ENCODE assay signal across 1 cellular context in the genomic region with DNA sequence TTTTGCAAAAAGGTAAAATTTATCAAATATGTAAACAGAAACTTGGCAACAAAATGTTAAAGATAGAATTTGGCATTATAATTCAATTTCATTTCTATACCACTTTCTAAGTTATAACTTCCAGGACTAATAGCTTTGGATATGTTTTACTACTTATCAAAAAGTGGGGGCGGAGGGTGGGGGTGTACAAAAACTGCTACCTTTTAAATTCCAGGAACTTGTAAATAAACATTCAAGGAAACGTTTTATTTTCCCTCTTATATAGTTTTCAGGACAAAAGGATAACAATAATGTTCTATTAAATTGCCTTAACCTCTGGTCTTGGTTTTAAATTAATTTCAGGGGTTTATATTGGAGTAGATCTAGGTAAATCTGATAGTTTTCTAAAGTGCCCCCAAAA.
TF ChIP-seq lines count a peak whose summit lies in the region.

No MANE protein-coding gene starts in this region.

TF ChIP-seq in SK-N-SH, 30 proteins besides CTCF, POLR2A, EP300 and RAD21:
- TF ChIP-seq ZBTB33 (IDR thresholded peaks at IDR 0.05; ENCODE audit: borderline replicate concordance, low read depth) (no peak), TEAD4 (IDR thresholded peaks at IDR 0.05; ENCODE audit: borderline replicate concordance, insufficient read depth) (no peak), CHD2 (IDR thresholded peaks at IDR 0.05; ENCODE audit: low read length, partially characterized antibody) (no peak), ELF1 (IDR thresholded peaks at IDR 0.05) (no peak), USF2 (IDR thresholded peaks at IDR 0.05; ENCODE audit: borderline replicate concordance, low read depth, low read length) (no peak), FOXM1 (IDR thresholded peaks at IDR 0.05; ENCODE audit: low read depth) (no peak), MAX (IDR thresholded peaks at IDR 0.05; ENCODE audit: low read depth) (no peak), NFIC (IDR thresholded peaks at IDR 0.05; ENCODE audit: borderline replicate concordance) (no peak), NRF1 (IDR thresholded peaks at IDR 0.05; ENCODE audit: low read depth, low read length) (no peak), MXI1 (IDR thresholded peaks at IDR 0.05; ENCODE audit: low read depth, low read length) (no peak), RFX5 (IDR thresholded peaks at IDR 0.05; ENCODE audit: low read length) (no peak), TCF12 (IDR thresholded peaks at IDR 0.05) (no peak), SMC3 (IDR thresholded peaks at IDR 0.05; ENCODE audit: low read depth, low read length) (no peak)
- TF ChIP-seq, protein P1, sequence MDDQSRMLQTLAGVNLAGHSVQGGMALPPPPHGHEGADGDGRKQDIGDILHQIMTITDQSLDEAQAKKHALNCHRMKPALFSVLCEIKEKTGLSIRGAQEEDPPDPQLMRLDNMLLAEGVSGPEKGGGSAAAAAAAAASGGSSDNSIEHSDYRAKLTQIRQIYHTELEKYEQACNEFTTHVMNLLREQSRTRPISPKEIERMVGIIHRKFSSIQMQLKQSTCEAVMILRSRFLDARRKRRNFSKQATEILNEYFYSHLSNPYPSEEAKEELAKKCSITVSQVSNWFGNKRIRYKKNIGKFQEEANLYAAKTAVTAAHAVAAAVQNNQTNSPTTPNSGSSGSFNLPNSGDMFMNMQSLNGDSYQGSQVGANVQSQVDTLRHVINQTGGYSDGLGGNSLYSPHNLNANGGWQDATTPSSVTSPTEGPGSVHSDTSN (IDR thresholded peaks at IDR 0.05) = no peak
- TF ChIP-seq, protein P2, sequence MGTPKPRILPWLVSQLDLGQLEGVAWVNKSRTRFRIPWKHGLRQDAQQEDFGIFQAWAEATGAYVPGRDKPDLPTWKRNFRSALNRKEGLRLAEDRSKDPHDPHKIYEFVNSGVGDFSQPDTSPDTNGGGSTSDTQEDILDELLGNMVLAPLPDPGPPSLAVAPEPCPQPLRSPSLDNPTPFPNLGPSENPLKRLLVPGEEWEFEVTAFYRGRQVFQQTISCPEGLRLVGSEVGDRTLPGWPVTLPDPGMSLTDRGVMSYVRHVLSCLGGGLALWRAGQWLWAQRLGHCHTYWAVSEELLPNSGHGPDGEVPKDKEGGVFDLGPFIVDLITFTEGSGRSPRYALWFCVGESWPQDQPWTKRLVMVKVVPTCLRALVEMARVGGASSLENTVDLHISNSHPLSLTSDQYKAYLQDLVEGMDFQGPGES (IDR thresholded peaks at IDR 0.05; ENCODE audit: low read depth, low read length) = no peak
